8 cellular contexts compared by ENCODE assay signal in genomic region chr6:82246370-82246769, GRCh38. TPM values are rescaled to one million over a fixed set of nuclear protein-coding genes. Genes with fewer than 3 reads are reported as not detected.
DNase-seq lines count a peak whose midpoint lies in the region; ATAC-seq and TF ChIP-seq lines count a peak whose summit lies in the region.

No MANE protein-coding gene starts in this region.

- H3K36me3 ChIP-seq in SK-N-SH (replicated peaks in 1 of 2; ENCODE audit: control insufficient read depth in 1 of 2, insufficient read depth in 2 of 2, low read length in 1 of 2), result peaks cover 10 to 28% of the 10 kb centered on the region in 2 experiments
- H3K36me3 ChIP-seq in subcutaneous abdominal adipose tissue (ENCODE audit: control insufficient read depth in 5 of 5, insufficient read depth in 5 of 5, low read length in 5 of 5), result no peaks in the 10 kb centered on the region

- POLR2A ChIA-PET in SK-N-SH (lab: Yijun Ruan, JAX), result interaction anchor here (0.6 kb wide), 1 partner anchor 630 kb away, joined by 3 read pairs; no protein-coding TSS in a partner anchor

- H3K4me1 Mint-ChIP-seq in activated T-helper 17 cell treated with anti-CD3 and anti-CD28 coated beads, Interleukin-2, amount 50 U/mL, for 72 hours, result peaks cover 18% of the 10 kb centered on the region

- H2AFZ ChIP-seq in SK-N-SH (ENCODE audit: low read depth), result no peak overlapping the region

- H4K20me1 ChIP-seq in SK-N-SH (ENCODE audit: insufficient read depth), result peaks cover 5% of the 10 kb centered on the region; the same call in 1 of the 2 replicates

- no peak for ATAC-seq in SK-N-SH treated with all-trans-retinoic acid at 6 μM for 48 hours
- no peak for ATAC-seq in activated T-helper 17 cell treated with anti-CD3 and anti-CD28 coated beads, Interleukin-2, amount 50 U/mL, for 72 hours (replicated peaks)
- no peak for ATAC-seq in HG02623 (IDR thresholded peaks at IDR 0.05; ENCODE audit: unreplicated experiment)
- no peak for ATAC-seq in HG03139 (IDR thresholded peaks at IDR 0.05; ENCODE audit: unreplicated experiment)

- H3K79me2 ChIP-seq in SK-N-SH (ENCODE audit: insufficient read depth), result peaks cover 62% of the 10 kb centered on the region

- H3K27ac ChIP-seq in SK-N-SH (ENCODE audit: low read depth in 2 of 2, low read length in 1 of 2) (peak overlapping the region; percentile 93 to 96; a peak in 3 of 4 replicates), subcutaneous abdominal adipose tissue (ENCODE audit: low read depth, low read length) (peak overlapping the region; percentile 94)

- H3K4me3 Mint-ChIP-seq in activated T-helper 17 cell treated with anti-CD3 and anti-CD28 coated beads, Interleukin-2, amount 50 U/mL, for 72 hours, result peak overlapping the region; percentile 94

- peak overlapping the region; percentile 88 for H3K4me3 ChIP-seq in SK-N-SH (ENCODE audit: low read depth in 2 of 2, low read length in 1 of 2)
- peak overlapping the region; percentile 87 for H3K4me3 ChIP-seq in iPS-18c (ENCODE audit: insufficient read depth, low read depth, low read length)
- H3K4me3 ChIP-seq in subcutaneous abdominal adipose tissue (ENCODE audit: low read depth in 1 of 5, low read length in 5 of 5), result peak overlapping the region in 4 of 5 donors; percentile 77 to 86 (median 82)

- no peaks in the 10 kb centered on the region for H3K27me3 Mint-ChIP-seq in activated T-helper 17 cell treated with anti-CD3 and anti-CD28 coated beads, Interleukin-2, amount 50 U/mL, for 72 hours

- H3K36me3 Mint-ChIP-seq in activated T-helper 17 cell treated with anti-CD3 and anti-CD28 coated beads, Interleukin-2, amount 50 U/mL, for 72 hours (ENCODE audit: low read depth), result peaks cover 23% of the 10 kb centered on the region

- no peaks in the 10 kb centered on the region for H3K9me3 ChIP-seq in SK-N-SH
- H3K9me3 ChIP-seq in iPS-18c (ENCODE audit: control insufficient read depth, insufficient read depth, low read length), result no peaks in the 10 kb centered on the region
- H3K9me3 ChIP-seq in subcutaneous abdominal adipose tissue (ENCODE audit: control insufficient read depth in 5 of 5, low read length in 5 of 5), result no peaks in the 10 kb centered on the region

- no peak for DNase-seq in SK-N-SH
- DNase-seq in C1 segment of cervical spinal cord (lab: John Stamatoyannopoulos, UW), result no peak

- H3K4me1 ChIP-seq in SK-N-SH (ENCODE audit: control insufficient read depth in 1 of 2, insufficient read depth in 2 of 2, low read depth in 1 of 2, low read length in 1 of 2), result peaks cover 12 to 18% of the 10 kb centered on the region in 2 experiments
- H3K4me1 ChIP-seq in subcutaneous abdominal adipose tissue (ENCODE audit: control insufficient read depth in 5 of 5, insufficient read depth in 5 of 5, low read length in 5 of 5), result peaks cover 4 to 38% (median 28%) of the 10 kb centered on the region in 5 donors

- TF ChIP-seq EP300 in SK-N-SH (IDR thresholded peaks at IDR 0.05; ENCODE audit: borderline replicate concordance in 1 of 2, low read depth in 1 of 2, low read length in 1 of 2), result no peak

- H3K9me2 ChIP-seq in SK-N-SH, result no peaks in the 10 kb centered on the region

- H3F3A ChIP-seq in SK-N-SH (replicated peaks; ENCODE audit: insufficient read depth), result peaks cover 27% of the 10 kb centered on the region

- no peak for TF ChIP-seq CTCF in SK-N-SH (IDR thresholded peaks at IDR 0.05)

- H3K27me3 ChIP-seq in SK-N-SH (ENCODE audit: insufficient read depth) (no peaks in the 10 kb centered on the region), subcutaneous abdominal adipose tissue (ENCODE audit: control insufficient read depth in 5 of 5, insufficient read depth in 4 of 5, low read length in 5 of 5) (no peaks in the 10 kb centered on the region)

- TF ChIP-seq RAD21 in SK-N-SH (IDR thresholded peaks at IDR 0.05; ENCODE audit: low read length), result no peak

- peak overlapping the region; percentile 96 for H3K27ac Mint-ChIP-seq in activated T-helper 17 cell treated with anti-CD3 and anti-CD28 coated beads, Interleukin-2, amount 50 U/mL, for 72 hours

- WGBS in SK-N-SH (ENCODE audit: low lambda C conversion rate), result 71% methylated on average over 12 of the region's 12 CpGs

- no peaks in the 10 kb centered on the region for H3K9me3 Mint-ChIP-seq in activated T-helper 17 cell treated with anti-CD3 and anti-CD28 coated beads, Interleukin-2, amount 50 U/mL, for 72 hours

- CTCF ChIA-PET in SK-N-SH (lab: Yijun Ruan, JAX), result interaction anchor here (1.2 kb wide), 1 partner anchor 811 kb away, joined by 3 read pairs; no protein-coding TSS in a partner anchor

- peak overlapping the region; percentile 84 for H3K4me2 ChIP-seq in SK-N-SH

- H3K9ac ChIP-seq in SK-N-SH, result peak overlapping the region; percentile 97
- H3K9ac ChIP-seq in subcutaneous abdominal adipose tissue (ENCODE audit: low read length in 5 of 5), result peak overlapping the region; percentile 90 to 97 (median 92)

TF ChIP-seq in SK-N-SH, 30 proteins besides CTCF, POLR2A, EP300 and RAD21:
- TF ChIP-seq REST (IDR thresholded peaks at IDR 0.05; ENCODE audit: low read depth, low read length), result no peak
- TF ChIP-seq FOXM1 (IDR thresholded peaks at IDR 0.05; ENCODE audit: low read depth), result no peak
TF ChIP-seq in SK-N-SH: peak in this region for 0.

TF ChIP-seq in SK-N-SH treated with all-trans-retinoic acid at 6 μM for 48 hours, 23 proteins besides CTCF, POLR2A, EP300 and RAD21:
- TF ChIP-seq OSR1 (CRISPR knock-in tag; IDR thresholded peaks at IDR 0.05) (no peak), ZFP3 (CRISPR knock-in tag; IDR thresholded peaks at IDR 0.05) (no peak), CREB5 (CRISPR knock-in tag; IDR thresholded peaks at IDR 0.05; ENCODE audit: low read depth) (no peak), ZNF565 (CRISPR knock-in tag; conservative IDR thresholded peaks at IDR 0.05; ENCODE audit: low read depth) (no peak), ZNF8 (CRISPR knock-in tag; IDR thresholded peaks at IDR 0.05) (no peak), RARB (CRISPR knock-in tag; IDR thresholded peaks at IDR 0.05) (no peak), ZFP30 (CRISPR knock-in tag; IDR thresholded peaks at IDR 0.05) (no peak), TOX (CRISPR knock-in tag; IDR thresholded peaks at IDR 0.05; ENCODE audit: borderline replicate concordance) (no peak), ISL1 (CRISPR knock-in tag; IDR thresholded peaks at IDR 0.05) (no peak), ARNTL (CRISPR knock-in tag; IDR thresholded peaks at IDR 0.05; ENCODE audit: borderline replicate concordance, low read depth) (no peak), ZNF70 (CRISPR knock-in tag; IDR thresholded peaks at IDR 0.05) (no peak), GLIS3 (CRISPR knock-in tag; IDR thresholded peaks at IDR 0.05) (no peak), CSDC2 (CRISPR knock-in tag; IDR thresholded peaks at IDR 0.05) (no peak), TCF4 (CRISPR knock-in tag; IDR thresholded peaks at IDR 0.05; ENCODE audit: borderline replicate concordance) (no peak), ESRRG (CRISPR knock-in tag; IDR thresholded peaks at IDR 0.05) (no peak)
- TF ChIP-seq, protein P1, sequence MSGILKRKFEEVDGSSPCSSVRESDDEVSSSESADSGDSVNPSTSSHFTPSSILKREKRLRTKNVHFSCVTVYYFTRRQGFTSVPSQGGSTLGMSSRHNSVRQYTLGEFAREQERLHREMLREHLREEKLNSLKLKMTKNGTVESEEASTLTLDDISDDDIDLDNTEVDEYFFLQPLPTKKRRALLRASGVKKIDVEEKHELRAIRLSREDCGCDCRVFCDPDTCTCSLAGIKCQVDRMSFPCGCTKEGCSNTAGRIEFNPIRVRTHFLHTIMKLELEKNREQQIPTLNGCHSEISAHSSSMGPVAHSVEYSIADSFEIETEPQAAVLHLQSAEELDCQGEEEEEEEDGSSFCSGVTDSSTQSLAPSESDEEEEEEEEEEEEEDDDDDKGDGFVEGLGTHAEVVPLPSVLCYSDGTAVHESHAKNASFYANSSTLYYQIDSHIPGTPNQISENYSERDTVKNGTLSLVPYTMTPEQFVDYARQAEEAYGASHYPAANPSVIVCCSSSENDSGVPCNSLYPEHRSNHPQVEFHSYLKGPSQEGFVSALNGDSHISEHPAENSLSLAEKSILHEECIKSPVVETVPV (CRISPR knock-in tag; IDR thresholded peaks at IDR 0.05), result no peak

RNA-seq across cellular contexts. Expression of gene IBTK, which starts 1.2 kb away (rescaled TPM):
- 9.5 and 14.5 TPM in 2 replicates for polyA plus RNA-seq in SK-N-SH (2012; rRNA removed)
- 15.1 and 18.5 TPM in 2 replicates for polyA plus RNA-seq in SK-N-SH (2012; cell fraction: cytosol; rRNA removed)
- 6.3 and 16.9 TPM in 2 replicates for polyA plus RNA-seq in SK-N-SH (2012; cell fraction: nucleus; rRNA removed)
- total RNA-seq in activated T-helper 17 cell treated with anti-CD3 and anti-CD28 coated beads, Interleukin-2, amount 50 U/mL, for 72 hours, result 10 to 100 TPM; 19.5 to 23.5 TPM
